In the genomic region with DNA sequence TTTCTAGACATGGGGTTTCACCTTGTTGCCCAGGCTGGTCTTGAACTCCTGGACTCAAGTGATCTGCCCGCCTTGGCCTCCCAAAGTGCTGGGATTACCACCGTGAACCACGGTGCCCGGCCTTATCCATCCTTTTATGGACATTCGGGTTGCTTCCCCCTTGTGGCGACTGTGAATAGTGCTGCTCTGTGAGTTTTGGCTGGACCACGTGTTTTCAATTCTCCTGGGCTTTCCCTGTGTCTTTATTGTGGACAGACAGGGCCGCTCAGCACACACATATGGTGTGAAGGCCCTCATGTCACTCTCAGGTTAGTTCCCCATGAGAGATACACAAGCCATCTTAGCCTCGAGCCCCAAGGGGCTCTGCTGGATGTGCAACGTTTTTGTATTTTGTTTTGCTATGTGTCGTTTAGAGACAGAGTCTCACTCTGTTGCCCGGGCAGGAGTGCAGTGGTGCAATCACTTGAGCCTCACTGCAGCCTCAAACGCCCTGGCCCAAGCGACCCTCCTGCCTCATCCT, we compare ENCODE assay signal across 1 cellular context.
TF ChIP-seq lines count a peak whose summit lies in the region.

No MANE protein-coding gene starts in this region.

TF ChIP-seq in HepG2, 621 proteins besides CTCF, POLR2A, EP300 and RAD21 (continued from another document and continues in another):
- TF ChIP-seq, protein P1, sequence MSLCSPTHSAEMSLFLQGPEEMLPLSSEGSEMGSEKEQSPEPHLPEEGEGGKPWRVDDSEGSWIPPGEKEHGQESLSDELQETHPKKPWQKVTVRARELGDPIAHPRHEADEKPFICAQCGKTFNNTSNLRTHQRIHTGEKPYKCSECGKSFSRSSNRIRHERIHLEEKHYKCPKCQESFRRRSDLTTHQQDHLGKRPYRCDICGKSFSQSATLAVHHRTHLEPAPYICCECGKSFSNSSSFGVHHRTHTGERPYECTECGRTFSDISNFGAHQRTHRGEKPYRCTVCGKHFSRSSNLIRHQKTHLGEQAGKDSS (CRISPR knock-in tag; IDR thresholded peaks at IDR 0.05; ENCODE audit: borderline replicate concordance, low read depth) = no peak
- TF ChIP-seq ZBED4 (CRISPR knock-in tag; IDR thresholded peaks at IDR 0.05; ENCODE audit: borderline replicate concordance) (peak; percentile 50), THAP11 (CRISPR knock-in tag; IDR thresholded peaks at IDR 0.05) (peak; percentile 29; the same call in 1 of the 2 replicates), RERE (CRISPR knock-in tag; IDR thresholded peaks at IDR 0.05; ENCODE audit: low read depth) (no peak), ATF2 (CRISPR knock-in tag; IDR thresholded peaks at IDR 0.05) (0 out of 2 replicates have a peak, but pooled peaks have one; percentile 21), PRMT3 (CRISPR knock-in tag; IDR thresholded peaks at IDR 0.05; ENCODE audit: borderline replicate concordance, low read depth) (no peak), FOXA1 (IDR thresholded peaks at IDR 0.05) (no peak), FOXA1 (CRISPR knock-in tag; IDR thresholded peaks at IDR 0.05) (no peak), ZNF136 (CRISPR knock-in tag; IDR thresholded peaks at IDR 0.05; ENCODE audit: low read depth) (no peak), ELF4 (CRISPR knock-in tag; IDR thresholded peaks at IDR 0.05; ENCODE audit: borderline replicate concordance) (no peak), FOXJ3 (CRISPR knock-in tag; IDR thresholded peaks at IDR 0.05; ENCODE audit: borderline replicate concordance) (no peak), ZNF737 (CRISPR knock-in tag; IDR thresholded peaks at IDR 0.05; ENCODE audit: borderline replicate concordance) (no peak), RXRB (CRISPR knock-in tag; IDR thresholded peaks at IDR 0.05; ENCODE audit: borderline replicate concordance) (no peak), ZNF33B (CRISPR knock-in tag; IDR thresholded peaks at IDR 0.05) (no peak), ARNT2 (CRISPR knock-in tag; IDR thresholded peaks at IDR 0.05; ENCODE audit: low read depth) (no peak), EED (CRISPR knock-in tag; IDR thresholded peaks at IDR 0.05) (no peak), ZBTB4 (CRISPR knock-in tag; IDR thresholded peaks at IDR 0.05; ENCODE audit: borderline replicate concordance) (no peak), NCOA5 (CRISPR knock-in tag; IDR thresholded peaks at IDR 0.05) (no peak), ZNF547 (CRISPR knock-in tag; IDR thresholded peaks at IDR 0.05) (no peak), JARID2 (CRISPR knock-in tag; IDR thresholded peaks at IDR 0.05; ENCODE audit: insufficient replicate concordance) (no peak), TARDBP (CRISPR knock-in tag; IDR thresholded peaks at IDR 0.05) (peak; percentile 66; the same call in 1 of the 2 replicates), ZNF790 (CRISPR knock-in tag; IDR thresholded peaks at IDR 0.05; ENCODE audit: borderline replicate concordance) (no peak), ZNF556 (CRISPR knock-in tag; IDR thresholded peaks at IDR 0.05; ENCODE audit: borderline replicate concordance) (no peak)
- TF ChIP-seq, protein P2, sequence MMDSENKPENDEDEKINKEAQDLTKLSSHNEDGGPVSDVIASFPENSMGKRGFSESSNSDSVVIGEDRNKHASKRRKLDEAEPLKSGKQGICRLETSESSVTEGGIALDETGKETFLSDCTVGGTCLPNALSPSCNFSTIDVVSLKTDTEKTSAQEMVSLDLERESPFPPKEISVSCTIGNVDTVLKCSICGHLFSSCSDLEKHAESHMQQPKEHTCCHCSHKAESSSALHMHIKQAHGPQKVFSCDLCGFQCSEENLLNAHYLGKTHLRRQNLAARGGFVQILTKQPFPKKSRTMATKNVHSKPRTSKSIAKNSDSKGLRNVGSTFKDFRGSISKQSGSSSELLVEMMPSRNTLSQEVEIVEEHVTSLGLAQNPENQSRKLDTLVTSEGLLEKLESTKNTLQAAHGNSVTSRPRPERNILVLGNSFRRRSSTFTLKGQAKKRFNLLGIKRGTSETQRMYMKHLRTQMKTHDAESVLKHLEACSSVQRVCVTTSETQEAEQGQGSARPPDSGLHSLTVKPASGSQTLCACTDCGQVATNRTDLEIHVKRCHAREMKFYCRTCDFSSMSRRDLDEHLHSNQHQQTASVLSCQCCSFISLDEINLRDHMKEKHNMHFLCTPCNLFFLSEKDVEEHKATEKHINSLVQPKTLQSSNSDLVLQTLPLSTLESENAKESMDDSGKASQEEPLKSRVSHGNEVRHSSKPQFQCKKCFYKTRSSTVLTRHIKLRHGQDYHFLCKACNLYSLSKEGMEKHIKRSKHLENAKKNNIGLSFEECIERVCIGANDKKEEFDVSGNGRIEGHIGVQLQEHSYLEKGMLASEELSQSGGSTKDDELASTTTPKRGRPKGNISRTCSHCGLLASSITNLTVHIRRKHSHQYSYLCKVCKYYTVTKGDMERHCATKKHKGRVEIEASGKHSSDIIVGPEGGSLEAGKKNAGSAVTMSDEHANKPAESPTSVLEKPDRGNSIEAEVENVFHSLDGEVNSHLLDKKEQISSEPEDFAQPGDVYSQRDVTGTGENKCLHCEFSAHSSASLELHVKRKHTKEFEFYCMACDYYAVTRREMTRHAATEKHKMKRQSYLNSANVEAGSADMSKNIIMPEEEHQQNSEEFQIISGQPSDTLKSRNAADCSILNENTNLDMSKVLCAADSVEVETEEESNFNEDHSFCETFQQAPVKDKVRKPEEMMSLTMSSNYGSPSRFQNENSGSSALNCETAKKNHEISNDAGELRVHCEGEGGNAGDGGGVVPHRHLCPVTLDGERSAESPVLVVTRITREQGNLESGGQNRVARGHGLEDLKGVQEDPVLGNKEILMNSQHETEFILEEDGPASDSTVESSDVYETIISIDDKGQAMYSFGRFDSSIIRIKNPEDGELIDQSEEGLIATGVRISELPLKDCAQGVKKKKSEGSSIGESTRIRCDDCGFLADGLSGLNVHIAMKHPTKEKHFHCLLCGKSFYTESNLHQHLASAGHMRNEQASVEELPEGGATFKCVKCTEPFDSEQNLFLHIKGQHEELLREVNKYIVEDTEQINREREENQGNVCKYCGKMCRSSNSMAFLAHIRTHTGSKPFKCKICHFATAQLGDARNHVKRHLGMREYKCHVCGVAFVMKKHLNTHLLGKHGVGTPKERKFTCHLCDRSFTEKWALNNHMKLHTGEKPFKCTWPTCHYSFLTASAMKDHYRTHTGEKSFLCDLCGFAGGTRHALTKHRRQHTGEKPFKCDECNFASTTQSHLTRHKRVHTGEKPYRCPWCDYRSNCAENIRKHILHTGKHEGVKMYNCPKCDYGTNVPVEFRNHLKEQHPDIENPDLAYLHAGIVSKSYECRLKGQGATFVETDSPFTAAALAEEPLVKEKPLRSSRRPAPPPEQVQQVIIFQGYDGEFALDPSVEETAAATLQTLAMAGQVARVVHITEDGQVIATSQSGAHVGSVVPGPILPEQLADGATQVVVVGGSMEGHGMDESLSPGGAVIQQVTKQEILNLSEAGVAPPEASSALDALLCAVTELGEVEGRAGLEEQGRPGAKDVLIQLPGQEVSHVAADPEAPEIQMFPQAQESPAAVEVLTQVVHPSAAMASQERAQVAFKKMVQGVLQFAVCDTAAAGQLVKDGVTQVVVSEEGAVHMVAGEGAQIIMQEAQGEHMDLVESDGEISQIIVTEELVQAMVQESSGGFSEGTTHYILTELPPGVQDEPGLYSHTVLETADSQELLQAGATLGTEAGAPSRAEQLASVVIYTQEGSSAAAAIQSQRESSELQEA (CRISPR knock-in tag; IDR thresholded peaks at IDR 0.05; ENCODE audit: not compliant biosample characterization) = no peak
- TF ChIP-seq, protein P3, sequence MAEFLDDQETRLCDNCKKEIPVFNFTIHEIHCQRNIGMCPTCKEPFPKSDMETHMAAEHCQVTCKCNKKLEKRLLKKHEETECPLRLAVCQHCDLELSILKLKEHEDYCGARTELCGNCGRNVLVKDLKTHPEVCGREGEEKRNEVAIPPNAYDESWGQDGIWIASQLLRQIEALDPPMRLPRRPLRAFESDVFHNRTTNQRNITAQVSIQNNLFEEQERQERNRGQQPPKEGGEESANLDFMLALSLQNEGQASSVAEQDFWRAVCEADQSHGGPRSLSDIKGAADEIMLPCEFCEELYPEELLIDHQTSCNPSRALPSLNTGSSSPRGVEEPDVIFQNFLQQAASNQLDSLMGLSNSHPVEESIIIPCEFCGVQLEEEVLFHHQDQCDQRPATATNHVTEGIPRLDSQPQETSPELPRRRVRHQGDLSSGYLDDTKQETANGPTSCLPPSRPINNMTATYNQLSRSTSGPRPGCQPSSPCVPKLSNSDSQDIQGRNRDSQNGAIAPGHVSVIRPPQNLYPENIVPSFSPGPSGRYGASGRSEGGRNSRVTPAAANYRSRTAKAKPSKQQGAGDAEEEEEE (CRISPR knock-in tag; IDR thresholded peaks at IDR 0.05; ENCODE audit: borderline replicate concordance) = no peak
